ENCODE assay signal across 2 cellular contexts in genomic region chr17:7577327-7578199, GRCh38.
TF ChIP-seq lines count a peak whose summit lies in the region.

No MANE protein-coding gene starts in this region.

TF ChIP-seq in A549, 52 proteins besides CTCF, POLR2A, EP300 and RAD21 (continued from another document):
- 0 out of 2 replicates have a peak, but pooled peaks have one; percentile 2 for TF ChIP-seq USF2 (IDR thresholded peaks at IDR 0.05)
- 0 out of 2 replicates have a peak, but pooled peaks have one; percentile 31 for TF ChIP-seq FOSB (CRISPR knock-in tag; IDR thresholded peaks at IDR 0.05)
- TF ChIP-seq HEYL (CRISPR knock-in tag; IDR thresholded peaks at IDR 0.05) = no peak
- TF ChIP-seq E2F6 (IDR thresholded peaks at IDR 0.05; ENCODE audit: borderline replicate concordance, low read depth) = no peak
TF ChIP-seq in A549: peak in this region for 3.

TF ChIP-seq in HCT116, 20 proteins besides CTCF, POLR2A, EP300 and RAD21 (continued from another document):
- TF ChIP-seq YY1 (IDR thresholded peaks at IDR 0.05; ENCODE audit: extremely low read depth, insufficient replicate concordance, low read depth, low read length) (no peak), ZBTB33 (IDR thresholded peaks at IDR 0.05; ENCODE audit: extremely low read depth, insufficient replicate concordance, low read length) (no peak), SP1 (IDR thresholded peaks at IDR 0.05; ENCODE audit: low read depth) (no peak), CEBPB (IDR thresholded peaks at IDR 0.05; ENCODE audit: low read depth) (no peak), FOSL1 (IDR thresholded peaks at IDR 0.05; ENCODE audit: low read depth) (no peak), EGR1 (IDR thresholded peaks at IDR 0.05; ENCODE audit: low read depth) (no peak), EZH2 (IDR thresholded peaks at IDR 0.05) (no peak), MAX (IDR thresholded peaks at IDR 0.05) (no peak), TCF7L2 (IDR thresholded peaks at IDR 0.05; ENCODE audit: borderline replicate concordance, extremely low read depth, insufficient read depth, insufficient read length) (no peak), CBX3 (IDR thresholded peaks at IDR 0.05; ENCODE audit: low read depth) (no peak), JUND (IDR thresholded peaks at IDR 0.05) (no peak), ELF1 (IDR thresholded peaks at IDR 0.05; ENCODE audit: borderline replicate concordance, low read depth) (no peak), EZH2phosphoT487 (IDR thresholded peaks at IDR 0.05; ENCODE audit: borderline replicate concordance) (no peak), POLR2AphosphoS5 (IDR thresholded peaks at IDR 0.05; ENCODE audit: low read depth, low read length) (no peak; the same call in 1 of the 2 replicates), REST (IDR thresholded peaks at IDR 0.05; ENCODE audit: low read depth) (no peak)
TF ChIP-seq in HCT116: peak in this region for 0.
